23 cellular contexts compared by ENCODE assay signal in the genomic region with DNA sequence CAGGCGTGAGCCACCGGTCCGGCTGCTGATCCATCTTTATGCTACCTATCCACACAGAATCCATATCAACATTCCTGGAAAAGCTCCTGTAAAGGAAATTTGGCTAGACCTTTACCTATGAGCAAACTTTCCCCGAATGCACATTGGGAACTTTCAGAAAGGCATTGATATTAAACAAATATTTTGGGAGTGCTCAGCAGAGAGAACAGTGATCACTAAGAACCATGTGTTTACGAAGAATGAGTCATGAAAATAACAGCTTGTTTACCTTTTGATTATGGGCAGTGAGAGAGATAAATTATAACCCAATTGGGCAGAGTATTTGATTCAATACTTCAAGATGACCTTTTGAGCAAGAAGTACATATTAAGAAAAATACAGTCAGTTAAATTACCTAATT.
"Had no signal": no experiment of that assay in that cellular context is flagged by ENCODE, and none has a peak within 500 bp of the region (broad histone marks: within the 10 kb centered on the region; RNA-seq: fewer than 3 reads in every experiment).

No MANE protein-coding gene starts in this region.

- DNase-seq: IMR-90, Karpas-422, KG1, MG63, NCI-H1092, NCI-H1105 treated with DMSO at 0.1 percent for 48 hours, NCI-H1417 treated with DMSO at 0.1 percent for 48 hours, NCI-H146, NCI-H1694 treated with DMSO at 0.1 percent for 48 hours, NCI-H1930, NCI-H2107, NCI-H345, NCI-H446 treated with DMSO at 0.1 percent for 48 hours, NCI-H510A treated with DMSO at 0.1 percent for 48 hours, NCI-H526, NCI-H82, PC-9, Peyer's patch, Right ventricle myocardium superior, RPMI8226, SIG-M5, T-helper 2 cell had no signal

- ATAC-seq: HepG2 had no signal
